Comparison of ENCODE assay signal across 1 cellular context in genomic region chr13:110446570-110446880, GRCh38.
TF ChIP-seq lines count a peak whose summit lies in the region.

No MANE protein-coding gene starts in this region.

TF ChIP-seq in GM12878, 131 proteins besides CTCF, POLR2A, EP300 and RAD21 (continued from another document):
- TF ChIP-seq ZBTB4 (CRISPR knock-in tag; IDR thresholded peaks at IDR 0.05) = no peak
- no peak for TF ChIP-seq ZSCAN29 (IDR thresholded peaks at IDR 0.05)
- TF ChIP-seq IRF4 (IDR thresholded peaks at IDR 0.05; ENCODE audit: low read depth, low read length) = no peak
- no peak for TF ChIP-seq CHD2 (IDR thresholded peaks at IDR 0.05; ENCODE audit: borderline replicate concordance, low read depth, low read length)
